In the genomic region with DNA sequence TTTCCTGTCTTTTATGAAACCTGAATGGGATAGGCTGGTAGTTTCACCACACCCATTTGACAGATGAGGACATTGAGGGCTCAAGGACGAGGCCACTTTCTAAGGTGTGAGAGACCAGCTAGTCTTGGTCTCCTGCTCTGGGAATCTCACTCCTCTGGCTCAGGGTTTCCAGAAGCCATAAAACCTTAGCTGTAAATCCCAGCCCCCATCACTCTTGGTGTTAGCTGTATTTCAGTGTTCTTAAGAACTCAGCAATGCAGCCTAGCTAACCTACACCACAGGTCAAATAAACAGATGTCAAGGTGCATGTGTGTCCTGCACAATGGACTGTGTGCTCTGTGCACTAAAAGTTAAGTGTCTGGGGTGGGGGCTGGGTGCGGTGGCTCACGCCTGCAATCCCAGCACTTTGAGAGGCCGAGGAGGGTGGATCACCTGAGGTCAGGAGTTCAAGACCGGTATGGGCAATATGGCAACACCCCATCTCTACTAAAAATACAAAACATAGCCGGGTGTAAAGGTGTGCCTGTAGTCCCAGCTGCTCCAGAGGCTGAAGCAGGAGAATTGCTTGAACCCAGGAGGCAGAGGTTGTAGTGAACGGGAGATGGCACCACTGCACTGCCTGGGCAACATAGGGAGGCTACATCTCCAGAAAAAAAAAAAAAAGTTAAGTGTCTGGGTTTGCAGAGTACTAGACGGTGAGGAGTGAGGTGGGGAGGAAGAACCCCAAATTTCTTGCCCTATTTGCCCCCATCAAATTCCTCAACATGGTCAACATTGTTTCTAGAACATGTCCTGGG, we compare ENCODE assay signal across 10 cellular contexts. TPM values are rescaled to one million over a fixed set of nuclear protein-coding genes. Genes with fewer than 3 reads are reported as not detected.
DNase-seq lines count a peak whose midpoint lies in the region; ATAC-seq and TF ChIP-seq lines count a peak whose summit lies in the region.
"Had no signal": no experiment of that assay in that cellular context is flagged by ENCODE, and none has a peak within 500 bp of the region (broad histone marks: within the 10 kb centered on the region; RNA-seq: fewer than 3 reads in every experiment).

No MANE protein-coding gene starts in this region.

- H3K27ac ChIP-seq in PC-3 (ENCODE audit: low read length) (no peak overlapping the region), fibroblast of lung (ENCODE audit: insufficient read depth, low read length) (no peak overlapping the region), neuronal stem cell (replicated peaks; ENCODE audit: low read length) (no peak overlapping the region), aorta (ENCODE audit: low read depth in 1 of 2, low read length in 2 of 2) (no peak overlapping the region)
- no peak overlapping the region for H3K27ac ChIP-seq in effector memory CD4-positive, alpha-beta T cell (ENCODE audit: insufficient read depth, low read length, poor library complexity, severe bottlenecking)

- no peaks in the 10 kb centered on the region for H3K79me2 ChIP-seq in PC-3 (ENCODE audit: low read length)
- no peaks in the 10 kb centered on the region for H3K79me2 ChIP-seq in fibroblast of lung (ENCODE audit: control insufficient read depth, insufficient read depth, low read length)

- H2AFZ ChIP-seq in PC-3 (ENCODE audit: low read length) (no peak overlapping the region), fibroblast of lung (ENCODE audit: low read length) (no peak overlapping the region), neuronal stem cell (ENCODE audit: low read length) (peak overlapping the region; percentile 78)

- TF ChIP-seq CTCF in PC-3 (conservative IDR thresholded peaks at IDR 0.05; ENCODE audit: low read depth, low read length) (peak; percentile 32), fibroblast of lung (conservative IDR thresholded peaks at IDR 0.05 in 1 of 2, IDR thresholded peaks at IDR 0.05 in 1 of 2; ENCODE audit: low read depth in 1 of 2, low read length in 2 of 2) (peak; percentile 49 to 51)

- H3K14ac ChIP-seq in neuronal stem cell (ENCODE audit: low read length): no peak overlapping the region

- POLR2A ChIA-PET in PC-3 (lab: Charles Lee; ENCODE audit: unreplicated experiment): no interaction called here

- no peak overlapping the region for H3K9ac ChIP-seq in PC-3 (ENCODE audit: low read length)
- no peak overlapping the region for H3K9ac ChIP-seq in fibroblast of lung (ENCODE audit: insufficient read depth, low read length)
- H3K9ac ChIP-seq in neuronal stem cell (ENCODE audit: low read depth, low read length, poor library complexity): no peak overlapping the region

- H3K4me2 ChIP-seq in PC-3 (ENCODE audit: low read length) (no peak overlapping the region), fibroblast of lung (ENCODE audit: extremely low read depth, insufficient read depth, low read length) (no peak overlapping the region), neuronal stem cell (ENCODE audit: insufficient read depth, low read length, poor library complexity, severe bottlenecking) (peak overlapping the region; percentile 73)

- H3K9me3 ChIP-seq in PC-3 (ENCODE audit: low read length) (no peaks in the 10 kb centered on the region), fibroblast of lung (ENCODE audit: control insufficient read depth, insufficient read depth, low read depth, low read length) (no peaks in the 10 kb centered on the region), neuronal stem cell (replicated peaks in 1 of 2; ENCODE audit: control insufficient read depth in 2 of 2, insufficient read depth in 1 of 2, low read depth in 1 of 2, low read length in 2 of 2) (peaks cover 4% of the 10 kb centered on the region in 2 donors), aorta (ENCODE audit: control insufficient read depth, low read length) (no peaks in the 10 kb centered on the region)
- no peaks in the 10 kb centered on the region for H3K9me3 ChIP-seq in effector memory CD4-positive, alpha-beta T cell (ENCODE audit: control insufficient read depth, low read length)

- H3K23ac ChIP-seq in neuronal stem cell (ENCODE audit: low read depth, low read length, poor library complexity): no peak overlapping the region

- peak; percentile 45; the same call in 1 of the 2 replicates for ATAC-seq in PC-3
- no peak for ATAC-seq in aorta (ENCODE audit: low FRiP score)

- no peak overlapping the region for H2BK120ac ChIP-seq in neuronal stem cell (ENCODE audit: low read depth, low read length)

- H3K27me3 ChIP-seq in PC-3 (ENCODE audit: low read length) (no peaks in the 10 kb centered on the region), fibroblast of lung (ENCODE audit: control insufficient read depth, insufficient read depth, low read length) (peaks cover 41% of the 10 kb centered on the region), neuronal stem cell (ENCODE audit: control insufficient read depth in 3 of 3, insufficient read depth in 3 of 3, low read depth in 1 of 3, low read length in 3 of 3) (peaks cover 9 to 55% (median 34%) of the 10 kb centered on the region in 3 experiments), aorta (ENCODE audit: control insufficient read depth in 1 of 2, insufficient read depth in 2 of 2, low read length in 1 of 2) (no peaks in the 10 kb centered on the region)
- H3K27me3 ChIP-seq in effector memory CD4-positive, alpha-beta T cell (replicated peaks; ENCODE audit: control insufficient read depth, insufficient read depth, low read length, poor library complexity, severe bottlenecking): no peaks in the 10 kb centered on the region

- H2AK5ac ChIP-seq in neuronal stem cell (ENCODE audit: low read depth, low read length): no peak overlapping the region

- H3K18ac ChIP-seq in neuronal stem cell (ENCODE audit: low read length): no peak overlapping the region

- no CpG with 5 or more reads among the region's 8 CpGs for WGBS in neuronal stem cell (ENCODE audit: extremely low coverage in 2 of 2, insufficient read length in 2 of 2, insufficient replicate concordance in 1 of 2), 2 donors
- 45 to 48% methylated on average over 8 of the region's 8 CpGs for WGBS in aorta, 2 donors

- intact Hi-C loops in PC-3 (cut with micrococcal nuclease): no loop called here
- intact Hi-C loops in aorta (cut with DNase I): loop anchor here in 1 of 2 donors (10.0 kb wide), 1 partner anchor 255 kb away; a partner anchor contains a TSS

- H3K4ac ChIP-seq in neuronal stem cell (ENCODE audit: low read length): no peak overlapping the region

- H4K8ac ChIP-seq in neuronal stem cell (ENCODE audit: low read depth, low read length): no peak overlapping the region

- H2BK5ac ChIP-seq in neuronal stem cell (ENCODE audit: low read length): no peak overlapping the region

- H2BK15ac ChIP-seq in neuronal stem cell (ENCODE audit: low read length): no peak overlapping the region

- H3F3A ChIP-seq in PC-3 (ENCODE audit: low read length, unreplicated experiment): no peaks in the 10 kb centered on the region

- H3K4me1 ChIP-seq in PC-3 (ENCODE audit: insufficient read depth, low read length) (no peaks in the 10 kb centered on the region), fibroblast of lung (ENCODE audit: control insufficient read depth, extremely low read depth, insufficient read depth, low read length) (no peaks in the 10 kb centered on the region), neuronal stem cell (ENCODE audit: control insufficient read depth in 2 of 2, insufficient read depth in 1 of 2, low read depth in 1 of 2, low read length in 2 of 2) (peaks cover 3 to 8% of the 10 kb centered on the region in 2 donors), aorta (ENCODE audit: control insufficient read depth in 1 of 2, insufficient read depth in 2 of 2, low read length in 2 of 2) (no peaks in the 10 kb centered on the region)
- no peaks in the 10 kb centered on the region for H3K4me1 ChIP-seq in effector memory CD4-positive, alpha-beta T cell (ENCODE audit: control insufficient read depth, insufficient read depth, low read length, poor library complexity, severe bottlenecking)

- peak; percentile 18 for DNase-seq in ELF-1 (ENCODE audit: low read depth, low spot score)
- peak; percentile 16 for DNase-seq in PC-3
- DNase-seq in fibroblast of lung (ENCODE audit: low read depth in 2 of 2): peak; percentile 42 to 65
- no peak for DNase-seq in neuronal stem cell (ENCODE audit: low spot score)
- DNase-seq in activated T-cell treated with anti-CD3 and anti-CD28 coated beads, Interleukin-2, amount 50 U/mL, for 1 hour: no peak
- DNase-seq in globus pallidus (ENCODE audit: low spot score): no peak
- DNase-seq in effector memory CD4-positive, alpha-beta T cell: no peak
- DNase-seq in aorta: no peak
- DNase-seq: activated T-cell treated with anti-CD3 and anti-CD28 coated beads, Interleukin-2, amount 50 U/mL, for 24 hours; effector CD8-positive, alpha-beta T cell had no signal

- H3K36me3 ChIP-seq in PC-3 (ENCODE audit: low read depth, low read length): no peaks in the 10 kb centered on the region
- H3K36me3 ChIP-seq in fibroblast of lung (ENCODE audit: control insufficient read depth, insufficient read depth, low read length): no peaks in the 10 kb centered on the region
- no peaks in the 10 kb centered on the region for H3K36me3 ChIP-seq in neuronal stem cell (replicated peaks in 1 of 2; ENCODE audit: control insufficient read depth in 2 of 2, insufficient read depth in 2 of 2, low read length in 2 of 2)
- no peaks in the 10 kb centered on the region for H3K36me3 ChIP-seq in effector memory CD4-positive, alpha-beta T cell (ENCODE audit: control insufficient read depth, insufficient read depth, low read length)
- H3K36me3 ChIP-seq in aorta (ENCODE audit: control insufficient read depth in 1 of 2, insufficient read depth in 2 of 2, low read length in 1 of 2): no peaks in the 10 kb centered on the region

- H3K4me3 ChIP-seq in PC-3 (ENCODE audit: low read length) (no peak overlapping the region), fibroblast of lung (replicated peaks in 1 of 4; ENCODE audit: control extremely low read depth in 1 of 4, insufficient read depth in 1 of 4, low read depth in 3 of 4, low read length in 4 of 4) (no peak overlapping the region), neuronal stem cell (ENCODE audit: low read length in 2 of 2) (no peak overlapping the region), aorta (ENCODE audit: low read length in 2 of 2) (no peak overlapping the region)
- H3K4me3 ChIP-seq in effector memory CD4-positive, alpha-beta T cell (ENCODE audit: insufficient read depth, low read depth, low read length, poor library complexity, severe bottlenecking): no peak overlapping the region

- no peak overlapping the region for H2BK12ac ChIP-seq in neuronal stem cell (ENCODE audit: low read length)

- H3K79me1 ChIP-seq in neuronal stem cell (ENCODE audit: low read depth, low read length): peaks cover 2% of the 10 kb centered on the region

- H4K20me1 ChIP-seq in PC-3 (ENCODE audit: low read length): no peaks in the 10 kb centered on the region
- H4K20me1 ChIP-seq in fibroblast of lung (ENCODE audit: control insufficient read depth, extremely low read depth, insufficient read depth, low read length): no peaks in the 10 kb centered on the region

- CTCF ChIA-PET in PC-3 (lab: Charles Lee): interaction anchor here (0.5 to 0.9 kb wide), 3 partner anchors 14 to 132 kb away, joined by 3 to 5 read pairs (median 5); a partner anchor contains a TSS

- no peaks in the 10 kb centered on the region for H3K9me2 ChIP-seq in PC-3 (replicated peaks; ENCODE audit: low read length)

- H4K91ac ChIP-seq in neuronal stem cell (ENCODE audit: low read depth, low read length, poor library complexity): no peak overlapping the region

- no TSS peak for BruUV-seq in PC-3 (replicated peaks; lab: Mats Ljungman, UMichigan)

RNA-seq across cellular contexts. Expression of a gene that starts 0.5 kb away (rescaled TPM):
- not detected in 2 replicates for total RNA-seq in PC-3 (2014; rRNA removed)
- total RNA-seq in fibroblast of lung: not detected in 2 replicates
- not detected in 2 replicates for polyA plus RNA-seq in fibroblast of lung
- polyA plus RNA-seq in fibroblast of lung (2012): not detected in 2 replicates
- not detected in 2 replicates for polyA minus RNA-seq in fibroblast of lung (ENCODE audit: low replicate concordance)
- polyA plus RNA-seq in neuronal stem cell (2013, experiment 1 of 2): 0.07 TPM
- 0.14 TPM for polyA plus RNA-seq in neuronal stem cell (2013, experiment 2 of 2)
- not detected for total RNA-seq in aorta
- under 1 TPM in 1 of 2 donors, not detected in 1; 0.26 TPM for polyA plus RNA-seq in aorta

RNA-seq across cellular contexts. Expression of a gene that starts 13.7 kb away (rescaled TPM):
- total RNA-seq in PC-3 (2014; rRNA removed): not detected in 2 replicates
- not detected in 2 replicates for total RNA-seq in fibroblast of lung
- polyA plus RNA-seq in fibroblast of lung: not detected in 2 replicates
- polyA plus RNA-seq in fibroblast of lung (2012): not detected in 2 replicates
- not detected in 2 replicates for polyA minus RNA-seq in fibroblast of lung (ENCODE audit: low replicate concordance)
- polyA plus RNA-seq in neuronal stem cell (2013, experiment 1 of 2): not detected
- polyA plus RNA-seq in neuronal stem cell (2013, experiment 2 of 2): under 0.01 TPM
- not detected for total RNA-seq in aorta
- polyA plus RNA-seq in aorta: not detected

RNA-seq across cellular contexts. Expression of a gene that starts 13.8 kb away (rescaled TPM):
- total RNA-seq in PC-3 (2014; rRNA removed): 151 and 154 TPM in 2 replicates
- total RNA-seq in fibroblast of lung: 31.1 and 31.9 TPM in 2 replicates
- 19.4 and 22.9 TPM in 2 replicates for polyA plus RNA-seq in fibroblast of lung
- 39.7 and 55.9 TPM in 2 replicates for polyA plus RNA-seq in fibroblast of lung (2012)
- polyA minus RNA-seq in fibroblast of lung (ENCODE audit: low replicate concordance): 14.0 and 18.3 TPM in 2 replicates
- 50.2 TPM for polyA plus RNA-seq in neuronal stem cell (2013, experiment 1 of 2)
- polyA plus RNA-seq in neuronal stem cell (2013, experiment 2 of 2): 53.7 TPM
- total RNA-seq in aorta: 10 to 100 TPM; 16.4 to 17.9 TPM
- 10 to 100 TPM; 29.6 to 31.8 TPM for polyA plus RNA-seq in aorta

RNA-seq across cellular contexts. Expression of a gene that starts 25.7 kb away (rescaled TPM):
- 25.9 and 26.6 TPM in 2 replicates for total RNA-seq in PC-3 (2014; rRNA removed)
- total RNA-seq in fibroblast of lung: 14.4 and 15.9 TPM in 2 replicates
- polyA plus RNA-seq in fibroblast of lung: 3.8 and 4.0 TPM in 2 replicates
- 9.1 and 9.9 TPM in 2 replicates for polyA plus RNA-seq in fibroblast of lung (2012)
- polyA minus RNA-seq in fibroblast of lung (ENCODE audit: low replicate concordance): 11.7 and 14.2 TPM in 2 replicates
- 29.2 TPM for polyA plus RNA-seq in neuronal stem cell (2013, experiment 1 of 2)
- 28.5 TPM for polyA plus RNA-seq in neuronal stem cell (2013, experiment 2 of 2)
- total RNA-seq in aorta: 10 to 100 TPM; 36.0 to 48.1 TPM
- polyA plus RNA-seq in aorta: 10 to 100 TPM in 1 of 2 donors, 1 to 10 TPM in 1; 6.6 to 51.6 TPM

RNA-seq across cellular contexts. Expression of a gene that starts 46.2 kb away (rescaled TPM):
- total RNA-seq in PC-3 (2014; rRNA removed) (164 and 227 TPM in 2 replicates), fibroblast of lung (64.5 and 85.2 TPM in 2 replicates), aorta (100 to 1,000 TPM; 185 to 204 TPM)
- polyA plus RNA-seq in fibroblast of lung (145 and 170 TPM in 2 replicates), aorta (100 to 1,000 TPM; 107 to 227 TPM)
- 257 and 351 TPM in 2 replicates for polyA plus RNA-seq in fibroblast of lung (2012)
- 655 and 673 TPM in 2 replicates for polyA minus RNA-seq in fibroblast of lung (ENCODE audit: low replicate concordance)
- 110 TPM for polyA plus RNA-seq in neuronal stem cell (2013, experiment 1 of 2)
- polyA plus RNA-seq in neuronal stem cell (2013, experiment 2 of 2): 110 TPM

Comparison
In these comparisons a context has a peak if more than half of its experiments do, and no peak if none do; other contexts are left out.
1. DNase-seq: peak in ELF-1 (single experiment), PC-3 (single experiment) and fibroblast of lung (2 of 2); none in neuronal stem cell (single experiment), activated T-cell treated with anti-CD3 and anti-CD28 coated beads, Interleukin-2, amount 50 U/mL, for 1 hour (single experiment), globus pallidus (single experiment), effector memory CD4-positive, alpha-beta T cell (0 of 3) and aorta (0 of 2).